8 cellular contexts compared by ENCODE assay signal in genomic region chr14:52551696-52552062, GRCh38. TPM values are rescaled to one million over a fixed set of nuclear protein-coding genes. Genes with fewer than 3 reads are reported as not detected.
DNase-seq lines count a peak whose midpoint lies in the region; ATAC-seq, FAIRE-seq and TF ChIP-seq lines count a peak whose summit lies in the region.

No MANE protein-coding gene starts in this region.

- no peaks in the 10 kb centered on the region for H3K9me2 ChIP-seq in OCI-LY7 (ENCODE audit: insufficient read depth, low read length)

- H3K4me3 Mint-ChIP-seq in CD8-positive, alpha-beta T cell: peak overlapping the region; percentile 90
- H3K4me3 Mint-ChIP-seq in chondrocyte (ENCODE audit: unreplicated experiment): peak overlapping the region; percentile 82

- TF ChIP-seq CTCF in CD8-positive, alpha-beta T cell (IDR thresholded peaks at IDR 0.05): no peak
- TF ChIP-seq CTCF in OCI-LY7 (conservative IDR thresholded peaks at IDR 0.05; ENCODE audit: low read length): peak; percentile 78
- TF ChIP-seq CTCF in chondrocyte (IDR thresholded peaks at IDR 0.05): peak; percentile 73
- no peak for TF ChIP-seq CTCF in liver (IDR thresholded peaks at IDR 0.05; ENCODE audit: low read depth, low read length, missing input control)
- TF ChIP-seq CTCF in thoracic aorta (IDR thresholded peaks at IDR 0.05): no peak

- peak overlapping the region; percentile 75 for H3K27ac ChIP-seq in CD8-positive, alpha-beta T cell (ENCODE audit: low read depth, low read length)
- H3K27ac ChIP-seq in OCI-LY7 (ENCODE audit: low read depth, low read length, poor library complexity, severe bottlenecking) (peak overlapping the region; percentile 84), liver (ENCODE audit: low read depth in 1 of 2, low read length in 2 of 2) (peak overlapping the region; percentile 74 to 88), thoracic aorta (peak overlapping the region; percentile 86 to 87)

- H4K20me1 ChIP-seq in OCI-LY7 (ENCODE audit: insufficient read depth, low read length): 0 out of 2 replicates have a peak, but pooled peaks cover 6% of the 10 kb centered on the region

- WGBS in liver: 1% methylated on average over 8 of the region's 8 CpGs

- intact Hi-C loops in CD8-positive, alpha-beta T cell (cut with DNase I, micrococcal nuclease): loop anchor here (1.0 to 10.0 kb wide), 20 partner anchors 156 to 1845 kb away; partner anchors contain the start of genes DDHD1 (in 2 of the 2), FRMD6 (in 2 of the 2), GNPNAT1 (in 2 of the 2) and PSMC6 (in 2 of the 2)
- intact Hi-C loops in OCI-LY7 (cut with micrococcal nuclease; ENCODE audit: unreplicated experiment): loop anchor here (2.0 to 5.0 kb wide), 7 partner anchors 143 to 1309 kb away; partner anchors contain the start of genes ERO1A, GNPNAT1, PSMC6 and STYX

- ATAC-seq in CD8-positive, alpha-beta T cell: no peak
- ATAC-seq in thoracic aorta (ENCODE audit: insufficient number of reproducible peaks, low FRiP score, low read depth) (no peak), GM21528 (IDR thresholded peaks at IDR 0.05; ENCODE audit: low FRiP score, unreplicated experiment) (no peak)

- no peaks in the 10 kb centered on the region for H3K9me3 Mint-ChIP-seq in CD8-positive, alpha-beta T cell
- H3K9me3 Mint-ChIP-seq in chondrocyte (ENCODE audit: low read depth): no peaks in the 10 kb centered on the region

- FAIRE-seq in RCC 7860 (lab: Jason Lieb, UNC): no peak

- POLR2A ChIA-PET in CD8-positive, alpha-beta T cell (lab: Charles Lee): interaction anchor here (0.6 to 1.8 kb wide), 12 partner anchors 8 to 601 kb away, joined by 3 to 9 read pairs (median 3); partner anchors contain the start of genes DDHD1, ERO1A and GNPNAT1
- POLR2A ChIA-PET in OCI-LY7 (lab: Charles Lee): interaction anchor here (0.6 to 1.9 kb wide), 11 partner anchors 9 to 247 kb away, joined by 3 to 23 read pairs (median 4); no protein-coding TSS in a partner anchor

- TF ChIP-seq RAD21 in liver (IDR thresholded peaks at IDR 0.05): peak in 1 of 2 donors; percentile 16

- H3K27me3 Mint-ChIP-seq in CD8-positive, alpha-beta T cell (ENCODE audit: low read depth): peaks cover 6% of the 10 kb centered on the region
- no peaks in the 10 kb centered on the region for H3K27me3 Mint-ChIP-seq in chondrocyte (ENCODE audit: low read depth)

- H3K4me3 ChIP-seq in CD8-positive, alpha-beta T cell (ENCODE audit: low read depth, low read length): peak overlapping the region; percentile 71
- H3K4me3 ChIP-seq in OCI-LY7 (ENCODE audit: low read depth, low read length, poor library complexity, severe bottlenecking) (peak overlapping the region; percentile 99), liver (ENCODE audit: low read depth in 1 of 3, low read length in 3 of 3) (peak overlapping the region; percentile 83 to 84 (median 83)), thoracic aorta (peak overlapping the region; percentile 82)

- H3K4me1 ChIP-seq in CD8-positive, alpha-beta T cell (ENCODE audit: insufficient read depth, low read length): peaks cover 21% of the 10 kb centered on the region
- peaks cover 47% of the 10 kb centered on the region for H3K4me1 ChIP-seq in OCI-LY7 (ENCODE audit: insufficient read depth, low read length, poor library complexity, severe bottlenecking)
- peaks cover 0 to 25% (median 14%) of the 10 kb centered on the region in 4 donors for H3K4me1 ChIP-seq in liver (ENCODE audit: control insufficient read depth in 4 of 4, insufficient read depth in 4 of 4, low read length in 3 of 4)
- peaks cover 7 to 37% of the 10 kb centered on the region in 2 donors for H3K4me1 ChIP-seq in thoracic aorta (ENCODE audit: control insufficient read depth in 1 of 2, low read depth in 2 of 2)

- peak overlapping the region; percentile 90 for H3K27ac Mint-ChIP-seq in CD8-positive, alpha-beta T cell
- peak overlapping the region; percentile 83 for H3K27ac Mint-ChIP-seq in chondrocyte (ENCODE audit: unreplicated experiment)

- no peaks in the 10 kb centered on the region for H3K9me3 ChIP-seq in CD8-positive, alpha-beta T cell (ENCODE audit: low read length)
- no peaks in the 10 kb centered on the region; the same call in 1 of the 2 replicates for H3K9me3 ChIP-seq in OCI-LY7 (ENCODE audit: low read length)
- H3K9me3 ChIP-seq in liver (ENCODE audit: control insufficient read depth in 4 of 4, low read length in 3 of 4): no peaks in the 10 kb centered on the region
- H3K9me3 ChIP-seq in thoracic aorta: no peaks in the 10 kb centered on the region

- H3K36me3 Mint-ChIP-seq in CD8-positive, alpha-beta T cell: peaks cover 8% of the 10 kb centered on the region
- H3K36me3 Mint-ChIP-seq in chondrocyte (ENCODE audit: low read depth): no peaks in the 10 kb centered on the region

- no peaks in the 10 kb centered on the region for H3K27me3 ChIP-seq in CD8-positive, alpha-beta T cell (ENCODE audit: insufficient read depth, low read length)
- H3K27me3 ChIP-seq in liver (ENCODE audit: control insufficient read depth in 4 of 4, insufficient read depth in 4 of 4, low read length in 3 of 4): no peaks in the 10 kb centered on the region
- no peaks in the 10 kb centered on the region for H3K27me3 ChIP-seq in thoracic aorta (replicated peaks; ENCODE audit: insufficient read depth)

- H3K79me2 ChIP-seq in OCI-LY7 (ENCODE audit: insufficient read depth, low read depth, low read length): peaks cover 54% of the 10 kb centered on the region

- BruUV-seq in OCI-LY7 (replicated peaks; lab: Mats Ljungman, UMichigan): no TSS peak

- no peak for DNase-seq in CD8-positive, alpha-beta T cell
- DNase-seq in HPDE6-E6E7 (ENCODE audit: extremely low spot score): peak; percentile 16
- peak; percentile 55 for DNase-seq in OCI-LY7 (ENCODE audit: low spot score)
- no peak for DNase-seq in chondrocyte (ENCODE audit: low spot score)
- no peak for DNase-seq in thoracic aorta (ENCODE audit: low spot score)
- DNase-seq in RCC 7860 (ENCODE audit: low spot score): no peak

- H3K4me1 Mint-ChIP-seq in CD8-positive, alpha-beta T cell (ENCODE audit: low read depth): peaks cover 23% of the 10 kb centered on the region
- H3K4me1 Mint-ChIP-seq in chondrocyte (ENCODE audit: low read depth): peaks cover 30% of the 10 kb centered on the region

- peak overlapping the region; percentile 83 for H3K4me2 ChIP-seq in OCI-LY7 (ENCODE audit: low read length)

- H2AFZ ChIP-seq in OCI-LY7 (ENCODE audit: low read length): peak overlapping the region; percentile 47; the same call in 1 of the 2 replicates

- H3K36me3 ChIP-seq in CD8-positive, alpha-beta T cell (ENCODE audit: insufficient read depth, low read length): no peaks in the 10 kb centered on the region
- H3K36me3 ChIP-seq in OCI-LY7 (ENCODE audit: insufficient read depth, low read length): peaks cover 20% of the 10 kb centered on the region
- H3K36me3 ChIP-seq in liver (ENCODE audit: control insufficient read depth in 4 of 4, insufficient read depth in 3 of 4, low read depth in 1 of 4, low read length in 3 of 4): no peaks in the 10 kb centered on the region
- H3K36me3 ChIP-seq in thoracic aorta: no peaks in the 10 kb centered on the region

- CTCF ChIA-PET in CD8-positive, alpha-beta T cell (lab: Charles Lee): interaction anchor here (1.1 kb wide), 1 partner anchor 11 kb away, joined by 3 read pairs; no protein-coding TSS in a partner anchor
- CTCF ChIA-PET in OCI-LY7 (lab: Charles Lee; ENCODE audit: unreplicated experiment): interaction anchor here (1.1 kb wide), 1 partner anchor 190 kb away, joined by 5 read pairs; no protein-coding TSS in a partner anchor

- peak overlapping the region; percentile 80 to 94 for H3K9ac ChIP-seq in liver (ENCODE audit: low read depth in 1 of 2, low read length in 2 of 2)

TF ChIP-seq in liver, 16 proteins besides CTCF, POLR2A, EP300 and RAD21:
- TF ChIP-seq YY1 (IDR thresholded peaks at IDR 0.05) (peak; percentile 18), TAF1 (conservative IDR thresholded peaks at IDR 0.05) (no peak), SP1 (IDR thresholded peaks at IDR 0.05) (no peak), HNF4A (conservative IDR thresholded peaks at IDR 0.05) (no peak)

RNA-seq across cellular contexts. Expression of gene TXNDC16, which starts 0.6 kb away (rescaled TPM):
- 10 to 100 TPM; 10.8 to 13.4 TPM for total RNA-seq in CD8-positive, alpha-beta T cell
- total RNA-seq in OCI-LY7 (2014; rRNA removed; shearing (Covaris generic)): 13.8 and 21.6 TPM in 2 replicates
- total RNA-seq in OCI-LY7 (2022) (26.5 and 27.5 TPM in 2 replicates), chondrocyte (6.4 to 11.2 TPM (median 7.2 TPM) in 3 replicates), liver (10 to 100 TPM in 1 of 2 donors, 1 to 10 TPM in 1; 5.2 to 16.2 TPM), thoracic aorta (10 to 100 TPM in 1 of 2 donors, 1 to 10 TPM in 1; 8.1 to 10.5 TPM)
- 1 to 10 TPM; 2.0 to 3.0 TPM for polyA plus RNA-seq in liver

RNA-seq across cellular contexts. Expression of gene GPR137C, which starts 1.0 kb away (rescaled TPM):
- total RNA-seq in CD8-positive, alpha-beta T cell: under 1 TPM; 0.08 to 0.22 TPM
- 1.1 TPM in 2 replicates for total RNA-seq in OCI-LY7 (2014; rRNA removed; shearing (Covaris generic))
- total RNA-seq in OCI-LY7 (2022) (3.2 and 3.9 TPM in 2 replicates), chondrocyte (0.99 to 2.6 TPM (median 1.6 TPM) in 3 replicates), liver (1 to 10 TPM in 1 of 2 donors, under 1 TPM in 1; 0.25 to 1.3 TPM), thoracic aorta (under 1 TPM; 0.14 to 0.99 TPM)
- polyA plus RNA-seq in liver: under 1 TPM; 0.14 to 0.42 TPM

Comparison
In these comparisons a context has a peak if more than half of its experiments do, and no peak if none do; other contexts are left out.
1. DNase-seq: peak in HPDE6-E6E7 (single experiment) and OCI-LY7 (single experiment); none in CD8-positive, alpha-beta T cell (0 of 7), chondrocyte (single experiment), thoracic aorta (single experiment) and RCC 7860 (single experiment).
2. CTCF ChIP-seq: peak in OCI-LY7 (single experiment) and chondrocyte (single experiment); none in CD8-positive, alpha-beta T cell (single experiment), liver (single experiment) and thoracic aorta (single experiment).
3. Peak in every context shown above with its lines, with median percentiles within 50 percentile points of each other: H3K27ac ChIP-seq and H3K4me3 ChIP-seq.